In genomic region chr22:50672471-50673230, GRCh38 we compare ENCODE assay signal across 8 cellular contexts. TPM values are rescaled to one million over a fixed set of nuclear protein-coding genes. Genes with fewer than 3 reads are reported as not detected.
DNase-seq lines count a peak whose midpoint lies in the region; ATAC-seq, FAIRE-seq and TF ChIP-seq lines count a peak whose summit lies in the region.

SHANK3 (plus strand) TSS chr22:50672823.

- no peak for DNase-seq in AG10803 (ENCODE audit: low read depth)
- DNase-seq in Panc1 (ENCODE audit: low read depth, low spot score), result no peak
- peak; percentile 34 to 48 for DNase-seq in frontal cortex (ENCODE audit: low spot score in 2 of 2)
- no peak for DNase-seq in neural progenitor cell (ENCODE audit: low spot score)
- no peak for DNase-seq in activated CD4-positive, CD25-positive, alpha-beta regulatory T cell treated with anti-CD3 and anti-CD28 coated beads, Interleukin-2, amount 50 U/mL, for 72 hours
- DNase-seq in DMS114 treated with DMSO at 0.1 percent for 48 hours (lab: John Stamatoyannopoulos, UW; ENCODE audit: unreplicated experiment), result no peak
- no peak for DNase-seq in effector CD8-positive, alpha-beta T cell (lab: John Stamatoyannopoulos, UW)
- no peak for DNase-seq in GM12891 (ENCODE audit: insufficient read length, low spot score)

- no peak for TF ChIP-seq POLR2A in GM12891 (IDR thresholded peaks at IDR 0.05; ENCODE audit: low read depth, low read length)

- CTCF ChIA-PET in Panc1 (lab: Charles Lee), result interaction anchor here (0.6 kb wide), 1 partner anchor 27 kb away, joined by 3 read pairs; no protein-coding TSS in a partner anchor

- peak within 1 kb of the TSS; percentile 82 for H3K27ac Mint-ChIP-seq in neural progenitor cell

- peaks cover 29% of the 10 kb centered on the region for H3K27me3 Mint-ChIP-seq in neural progenitor cell (ENCODE audit: insufficient read depth, low read depth)

- H3K27me3 ChIP-seq in Panc1 (ENCODE audit: control insufficient read depth, insufficient read depth, low read length) (no peaks in the 10 kb centered on the region), neural progenitor cell (peaks cover 46% of the 10 kb centered on the region)

- H3K4me1 ChIP-seq in Panc1 (ENCODE audit: control insufficient read depth, insufficient read depth, low read length), result no peaks in the 10 kb centered on the region; the same call in 1 of the 2 replicates
- H3K4me1 ChIP-seq in neural progenitor cell, result peaks cover 6% of the 10 kb centered on the region

- H3K4me3 ChIP-seq in AG10803 (ENCODE audit: low read length) (peak within 1 kb of the TSS; percentile 27), Panc1 (ENCODE audit: low read depth in 2 of 2, low read length in 2 of 2) (peak within 1 kb of the TSS; percentile 27 to 48), neural progenitor cell (peak within 1 kb of the TSS; percentile 85)

- no TSS peak for BruUV-seq in Panc1 (replicated peaks; lab: Mats Ljungman, UMichigan)

- POLR2A ChIA-PET in Panc1 (lab: Charles Lee), result interaction anchor here (0.6 kb wide), 1 partner anchor 54 kb away, joined by 4 read pairs; no protein-coding TSS in a partner anchor

- TF ChIP-seq CTCF in AG10803 (conservative IDR thresholded peaks at IDR 0.05; ENCODE audit: low read length) (no peak), Panc1 (IDR thresholded peaks at IDR 0.05) (no peak), neural progenitor cell (IDR thresholded peaks at IDR 0.05) (no peak)

- H3K79me2 ChIP-seq in neural progenitor cell (ENCODE audit: low read depth), result no peaks in the 10 kb centered on the region

- H3K36me3 Mint-ChIP-seq in neural progenitor cell, result peaks cover 10% of the 10 kb centered on the region

- FAIRE-seq in frontal cortex (lab: Jason Lieb, UNC), result no peak
- FAIRE-seq in GM12891 (lab: Jason Lieb, UNC), result no peak

- H3K9me3 ChIP-seq in Panc1 (ENCODE audit: control insufficient read depth, insufficient read depth, low read depth, low read length) (no peaks in the 10 kb centered on the region), neural progenitor cell (ENCODE audit: low read depth) (no peaks in the 10 kb centered on the region)

- peaks cover 35% of the 10 kb centered on the region for H3K4me1 Mint-ChIP-seq in neural progenitor cell

- 0 out of 2 replicates have a peak, but pooled peaks have one; percentile 28 for ATAC-seq in Panc1

- H3F3A ChIP-seq in neural progenitor cell (ENCODE audit: low read depth), result peaks cover 17% of the 10 kb centered on the region

- H3K4me3 Mint-ChIP-seq in neural progenitor cell, result peak within 1 kb of the TSS; percentile 86

- no peak within 1 kb of the TSS for H3K27ac ChIP-seq in Panc1 (ENCODE audit: low read length)
- H3K27ac ChIP-seq in neural progenitor cell, result no peak within 1 kb of the TSS

- H3K36me3 ChIP-seq in Panc1 (ENCODE audit: control insufficient read depth, insufficient read depth, low read length) (no peaks in the 10 kb centered on the region), neural progenitor cell (no peaks in the 10 kb centered on the region)

- intact Hi-C loops in Panc1 (cut with micrococcal nuclease; ENCODE audit: unreplicated experiment), result no loop called here

- H3K9me3 Mint-ChIP-seq in neural progenitor cell, result no peaks in the 10 kb centered on the region

- in situ Hi-C loops in Panc1 (cut with HindIII; ENCODE audit: low pct_unique_long_range_greater_than_20kb, low sequenced_read_pairs), result no loop called here

- no peak within 1 kb of the TSS for H3K9ac ChIP-seq in neural progenitor cell

- peak within 1 kb of the TSS; percentile 40 for H2AFZ ChIP-seq in neural progenitor cell (replicated peaks)

- peak within 1 kb of the TSS; percentile 97 for H3K4me2 ChIP-seq in neural progenitor cell

- peaks cover 10% of the 10 kb centered on the region for H4K20me1 ChIP-seq in neural progenitor cell (ENCODE audit: low read depth)

TF ChIP-seq in GM12891, 5 proteins besides CTCF, POLR2A, EP300 and RAD21:
- no peak for TF ChIP-seq TAF1 (IDR thresholded peaks at IDR 0.05; ENCODE audit: low read depth, low read length)
- TF ChIP-seq POU2F2 (IDR thresholded peaks at IDR 0.05; ENCODE audit: low read depth, low read length), result no peak
- TF ChIP-seq PAX5 (IDR thresholded peaks at IDR 0.05; ENCODE audit: insufficient read depth, low read length, severe bottlenecking), result no peak
- TF ChIP-seq SPI1 (IDR thresholded peaks at IDR 0.05; ENCODE audit: low read depth, low read length), result no peak
- no peak for TF ChIP-seq POLR2AphosphoS5 (IDR thresholded peaks at IDR 0.05; ENCODE audit: low read depth, low read length)

RNA-seq across cellular contexts. Expression of gene SHANK3, which starts in this region (rescaled TPM):
- total RNA-seq in Panc1 (2021; ENCODE audit: unreplicated experiment), result 7.6 TPM
- polyA plus RNA-seq in Panc1 (2012; ENCODE audit: insufficient read length), result 6.6 TPM
- 4.1 TPM for total RNA-seq in frontal cortex
- total RNA-seq in neural progenitor cell (ENCODE audit: low replicate concordance), result 0.65 and 3.6 TPM in 2 replicates
- polyA plus RNA-seq in GM12891 (2012; ENCODE audit: low read depth, missing spikeins), result 0.15 TPM

Comparison
In these comparisons a context has a peak if more than half of its experiments do, and no peak if none do; other contexts are left out.
1. DNase-seq: peak in frontal cortex (2 of 2); none in AG10803 (single experiment), Panc1 (single experiment), neural progenitor cell (single experiment), activated CD4-positive, CD25-positive, alpha-beta regulatory T cell treated with anti-CD3 and anti-CD28 coated beads, Interleukin-2, amount 50 U/mL, for 72 hours (single experiment), DMS114 treated with DMSO at 0.1 percent for 48 hours (single experiment), effector CD8-positive, alpha-beta T cell (single experiment) and GM12891 (single experiment).
2. H3K4me3 ChIP-seq: peak in every context shown above with its lines; median percentile 85 in neural progenitor cell; 38 in Panc1; 27 in AG10803.